Comparison of ENCODE assay signal across 1 cellular context in genomic region chr17:48604770-48605329, GRCh38.
TF ChIP-seq lines count a peak whose summit lies in the region.

TSS of gene HOXB6 (minus strand) at chr17:48604986. CDS start at chr17:48598150, 6,836 bp downstream.

TF ChIP-seq in K562, 482 proteins besides CTCF, POLR2A, EP300 and RAD21 (continued from another document and continues in another):
- no peak for TF ChIP-seq IRF1 (CRISPR knock-in tag; IDR thresholded peaks at IDR 0.05; ENCODE audit: borderline replicate concordance)
- no peak for TF ChIP-seq HDAC8 (tag; IDR thresholded peaks at IDR 0.05)
- TF ChIP-seq, protein P1, sequence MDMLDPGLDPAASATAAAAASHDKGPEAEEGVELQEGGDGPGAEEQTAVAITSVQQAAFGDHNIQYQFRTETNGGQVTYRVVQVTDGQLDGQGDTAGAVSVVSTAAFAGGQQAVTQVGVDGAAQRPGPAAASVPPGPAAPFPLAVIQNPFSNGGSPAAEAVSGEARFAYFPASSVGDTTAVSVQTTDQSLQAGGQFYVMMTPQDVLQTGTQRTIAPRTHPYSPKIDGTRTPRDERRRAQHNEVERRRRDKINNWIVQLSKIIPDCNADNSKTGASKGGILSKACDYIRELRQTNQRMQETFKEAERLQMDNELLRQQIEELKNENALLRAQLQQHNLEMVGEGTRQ (CRISPR knock-in tag; IDR thresholded peaks at IDR 0.05), result peak; percentile 95
- no peak for TF ChIP-seq ZSCAN29 (IDR thresholded peaks at IDR 0.05)
- no peak for TF ChIP-seq SMAD2 (IDR thresholded peaks at IDR 0.05; ENCODE audit: low read depth, low read length)
- TF ChIP-seq, protein P2, sequence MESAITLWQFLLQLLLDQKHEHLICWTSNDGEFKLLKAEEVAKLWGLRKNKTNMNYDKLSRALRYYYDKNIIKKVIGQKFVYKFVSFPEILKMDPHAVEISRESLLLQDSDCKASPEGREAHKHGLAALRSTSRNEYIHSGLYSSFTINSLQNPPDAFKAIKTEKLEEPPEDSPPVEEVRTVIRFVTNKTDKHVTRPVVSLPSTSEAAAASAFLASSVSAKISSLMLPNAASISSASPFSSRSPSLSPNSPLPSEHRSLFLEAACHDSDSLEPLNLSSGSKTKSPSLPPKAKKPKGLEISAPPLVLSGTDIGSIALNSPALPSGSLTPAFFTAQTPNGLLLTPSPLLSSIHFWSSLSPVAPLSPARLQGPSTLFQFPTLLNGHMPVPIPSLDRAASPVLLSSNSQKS (CRISPR knock-in tag; IDR thresholded peaks at IDR 0.05), result no peak
- TF ChIP-seq, protein P3, sequence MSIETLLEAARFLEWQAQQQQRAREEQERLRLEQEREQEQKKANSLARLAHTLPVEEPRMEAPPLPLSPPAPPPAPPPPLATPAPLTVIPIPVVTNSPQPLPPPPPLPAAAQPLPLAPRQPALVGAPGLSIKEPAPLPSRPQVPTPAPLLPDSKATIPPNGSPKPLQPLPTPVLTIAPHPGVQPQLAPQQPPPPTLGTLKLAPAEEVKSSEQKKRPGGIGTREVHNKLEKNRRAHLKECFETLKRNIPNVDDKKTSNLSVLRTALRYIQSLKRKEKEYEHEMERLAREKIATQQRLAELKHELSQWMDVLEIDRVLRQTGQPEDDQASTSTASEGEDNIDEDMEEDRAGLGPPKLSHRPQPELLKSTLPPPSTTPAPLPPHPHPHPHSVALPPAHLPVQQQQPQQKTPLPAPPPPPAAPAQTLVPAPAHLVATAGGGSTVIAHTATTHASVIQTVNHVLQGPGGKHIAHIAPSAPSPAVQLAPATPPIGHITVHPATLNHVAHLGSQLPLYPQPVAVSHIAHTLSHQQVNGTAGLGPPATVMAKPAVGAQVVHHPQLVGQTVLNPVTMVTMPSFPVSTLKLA (conservative IDR thresholded peaks at IDR 0.05), result no peak
- TF ChIP-seq, protein P4, sequence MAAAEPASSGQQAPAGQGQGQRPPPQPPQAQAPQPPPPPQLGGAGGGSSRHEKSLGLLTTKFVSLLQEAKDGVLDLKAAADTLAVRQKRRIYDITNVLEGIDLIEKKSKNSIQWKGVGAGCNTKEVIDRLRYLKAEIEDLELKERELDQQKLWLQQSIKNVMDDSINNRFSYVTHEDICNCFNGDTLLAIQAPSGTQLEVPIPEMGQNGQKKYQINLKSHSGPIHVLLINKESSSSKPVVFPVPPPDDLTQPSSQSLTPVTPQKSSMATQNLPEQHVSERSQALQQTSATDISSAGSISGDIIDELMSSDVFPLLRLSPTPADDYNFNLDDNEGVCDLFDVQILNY (CRISPR knock-in tag; IDR thresholded peaks at IDR 0.05), result no peak
- no peak for TF ChIP-seq ZNF551 (CRISPR knock-in tag; IDR thresholded peaks at IDR 0.05)
- TF ChIP-seq BDP1 (IDR thresholded peaks at IDR 0.05; ENCODE audit: insufficient read depth, insufficient read length), result no peak
- no peak for TF ChIP-seq MAFG (tag; conservative IDR thresholded peaks at IDR 0.05)
- TF ChIP-seq SNRNP70 (optimal IDR thresholded peaks at IDR 0.05; ENCODE audit: low read depth, low read length), result no peak
- TF ChIP-seq NFE2 (IDR thresholded peaks at IDR 0.05; ENCODE audit: low read depth), result no peak
- no peak for TF ChIP-seq ZNF57 (CRISPR knock-in tag; IDR thresholded peaks at IDR 0.05)
- no peak for TF ChIP-seq ZNF764 (CRISPR knock-in tag; IDR thresholded peaks at IDR 0.05; ENCODE audit: low read depth)
- no peak for TF ChIP-seq SMC3 (conservative IDR thresholded peaks at IDR 0.05; ENCODE audit: insufficient read depth, low read depth, low read length)
- no peak for TF ChIP-seq ZNF277 (CRISPR knock-in tag; IDR thresholded peaks at IDR 0.05; ENCODE audit: borderline replicate concordance)
- TF ChIP-seq SFPQ (IDR thresholded peaks at IDR 0.05; ENCODE audit: low read depth, low read length), result no peak
- no peak for TF ChIP-seq MECOM (CRISPR knock-in tag; IDR thresholded peaks at IDR 0.05)
- TF ChIP-seq ZFP30 (CRISPR knock-in tag; IDR thresholded peaks at IDR 0.05; ENCODE audit: borderline replicate concordance), result no peak
- no peak for TF ChIP-seq BHLHE40 (IDR thresholded peaks at IDR 0.05; ENCODE audit: low read length)
- no peak; the same call in 1 of the 2 replicates for TF ChIP-seq L3MBTL2 (IDR thresholded peaks at IDR 0.05)
- TF ChIP-seq EP400 (IDR thresholded peaks at IDR 0.05), result peak; percentile 29; the same call in 1 of the 2 replicates
- no peak for TF ChIP-seq DMBX1 (CRISPR knock-in tag; IDR thresholded peaks at IDR 0.05; ENCODE audit: borderline replicate concordance)
- TF ChIP-seq SRSF7 (optimal IDR thresholded peaks at IDR 0.05; ENCODE audit: low read depth, low read length), result no peak
- TF ChIP-seq MAX (CRISPR knock-in tag; IDR thresholded peaks at IDR 0.05), result no peak
- no peak for TF ChIP-seq GTF2A2 (tag; IDR thresholded peaks at IDR 0.05)
- no peak for TF ChIP-seq ZNF584 (CRISPR knock-in tag; IDR thresholded peaks at IDR 0.05; ENCODE audit: low read depth)
- TF ChIP-seq, protein P5, sequence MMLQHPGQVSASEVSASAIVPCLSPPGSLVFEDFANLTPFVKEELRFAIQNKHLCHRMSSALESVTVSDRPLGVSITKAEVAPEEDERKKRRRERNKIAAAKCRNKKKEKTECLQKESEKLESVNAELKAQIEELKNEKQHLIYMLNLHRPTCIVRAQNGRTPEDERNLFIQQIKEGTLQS (IDR thresholded peaks at IDR 0.05), result no peak
- TF ChIP-seq, protein P5 (CRISPR knock-in tag; conservative IDR thresholded peaks at IDR 0.05), result no peak
- no peak for TF ChIP-seq CBX5 (IDR thresholded peaks at IDR 0.05; ENCODE audit: borderline replicate concordance, low read depth)
- TF ChIP-seq NR1H2 (CRISPR knock-in tag; IDR thresholded peaks at IDR 0.05), result no peak
- TF ChIP-seq POLR2B (IDR thresholded peaks at IDR 0.05; ENCODE audit: low read depth, partially characterized antibody), result peak; percentile 60
- no peak for TF ChIP-seq NR2C1 (IDR thresholded peaks at IDR 0.05)
- no peak for TF ChIP-seq NR2C1 (tag; IDR thresholded peaks at IDR 0.05)
- no peak for TF ChIP-seq TCF3 (CRISPR knock-in tag; IDR thresholded peaks at IDR 0.05)
- no peak for TF ChIP-seq ZNF316 (IDR thresholded peaks at IDR 0.05)
- TF ChIP-seq, protein P6, sequence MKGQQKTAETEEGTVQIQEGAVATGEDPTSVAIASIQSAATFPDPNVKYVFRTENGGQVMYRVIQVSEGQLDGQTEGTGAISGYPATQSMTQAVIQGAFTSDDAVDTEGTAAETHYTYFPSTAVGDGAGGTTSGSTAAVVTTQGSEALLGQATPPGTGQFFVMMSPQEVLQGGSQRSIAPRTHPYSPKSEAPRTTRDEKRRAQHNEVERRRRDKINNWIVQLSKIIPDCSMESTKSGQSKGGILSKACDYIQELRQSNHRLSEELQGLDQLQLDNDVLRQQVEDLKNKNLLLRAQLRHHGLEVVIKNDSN (CRISPR knock-in tag; IDR thresholded peaks at IDR 0.05), result peak; percentile 93
- no peak for TF ChIP-seq ZNF77 (CRISPR knock-in tag; IDR thresholded peaks at IDR 0.05)
- peak; percentile 22; the same call in 1 of the 2 replicates for TF ChIP-seq ARID3A (IDR thresholded peaks at IDR 0.05; ENCODE audit: borderline replicate concordance, low read depth, low read length)
- no peak for TF ChIP-seq ZNF24 (IDR thresholded peaks at IDR 0.05)
- 0 out of 2 replicates have a peak, but pooled peaks have one; percentile 1 for TF ChIP-seq ZBTB7A (IDR thresholded peaks at IDR 0.05; ENCODE audit: borderline replicate concordance, control insufficient read depth, low read depth, low read length)
- TF ChIP-seq POLR2G (IDR thresholded peaks at IDR 0.05; ENCODE audit: low read depth, low read length), result 0 out of 2 replicates have a peak, but pooled peaks have one; percentile 14
- no peak for TF ChIP-seq HIVEP1 (CRISPR knock-in tag; IDR thresholded peaks at IDR 0.05)
- TF ChIP-seq SP1 (CRISPR knock-in tag; IDR thresholded peaks at IDR 0.05), result no peak; the same call in 1 of the 2 replicates
- TF ChIP-seq MAFF (IDR thresholded peaks at IDR 0.05; ENCODE audit: low read length), result no peak
- TF ChIP-seq, protein P7, sequence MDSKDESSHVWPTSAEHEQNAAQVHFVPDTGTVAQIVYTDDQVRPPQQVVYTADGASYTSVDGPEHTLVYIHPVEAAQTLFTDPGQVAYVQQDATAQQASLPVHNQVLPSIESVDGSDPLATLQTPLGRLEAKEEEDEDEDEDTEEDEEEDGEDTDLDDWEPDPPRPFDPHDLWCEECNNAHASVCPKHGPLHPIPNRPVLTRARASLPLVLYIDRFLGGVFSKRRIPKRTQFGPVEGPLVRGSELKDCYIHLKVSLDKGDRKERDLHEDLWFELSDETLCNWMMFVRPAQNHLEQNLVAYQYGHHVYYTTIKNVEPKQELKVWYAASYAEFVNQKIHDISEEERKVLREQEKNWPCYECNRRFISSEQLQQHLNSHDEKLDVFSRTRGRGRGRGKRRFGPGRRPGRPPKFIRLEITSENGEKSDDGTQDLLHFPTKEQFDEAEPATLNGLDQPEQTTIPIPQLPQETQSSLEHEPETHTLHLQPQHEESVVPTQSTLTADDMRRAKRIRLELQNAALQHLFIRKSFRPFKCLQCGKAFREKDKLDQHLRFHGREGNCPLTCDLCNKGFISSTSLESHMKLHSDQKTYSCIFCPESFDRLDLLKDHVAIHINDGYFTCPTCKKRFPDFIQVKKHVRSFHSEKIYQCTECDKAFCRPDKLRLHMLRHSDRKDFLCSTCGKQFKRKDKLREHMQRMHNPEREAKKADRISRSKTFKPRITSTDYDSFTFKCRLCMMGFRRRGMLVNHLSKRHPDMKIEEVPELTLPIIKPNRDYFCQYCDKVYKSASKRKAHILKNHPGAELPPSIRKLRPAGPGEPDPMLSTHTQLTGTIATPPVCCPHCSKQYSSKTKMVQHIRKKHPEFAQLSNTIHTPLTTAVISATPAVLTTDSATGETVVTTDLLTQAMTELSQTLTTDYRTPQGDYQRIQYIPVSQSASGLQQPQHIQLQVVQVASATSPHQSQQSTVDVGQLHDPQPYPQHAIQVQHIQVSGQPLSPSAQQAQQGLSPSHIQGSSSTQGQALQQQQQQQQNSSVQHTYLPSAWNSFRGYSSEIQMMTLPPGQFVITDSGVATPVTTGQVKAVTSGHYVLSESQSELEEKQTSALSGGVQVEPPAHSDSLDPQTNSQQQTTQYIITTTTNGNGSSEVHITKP (IDR thresholded peaks at IDR 0.05; ENCODE audit: partially characterized antibody), result no peak
